ENCODE assay signal across 16 cellular contexts in genomic region chr21:39637971-39638628, GRCh38. TPM values are rescaled to one million over a fixed set of nuclear protein-coding genes. Genes with fewer than 3 reads are reported as not detected.
DNase-seq lines count a peak whose midpoint lies in the region; ATAC-seq and TF ChIP-seq lines count a peak whose summit lies in the region.
"Had no signal": no experiment of that assay in that cellular context is flagged by ENCODE, and none has a peak within 500 bp of the region (broad histone marks: within the 10 kb centered on the region; RNA-seq: fewer than 3 reads in every experiment).

No MANE protein-coding gene starts in this region.

- H3K27me3 ChIP-seq in esophagus (ENCODE audit: control insufficient read depth in 1 of 2, insufficient read depth in 2 of 2, low read length in 2 of 2) (no peaks in the 10 kb centered on the region), osteoblast (ENCODE audit: insufficient read depth, low read length) (peaks cover 10% of the 10 kb centered on the region), WERI-Rb-1 (ENCODE audit: insufficient read depth, low read depth, severe bottlenecking) (no peaks in the 10 kb centered on the region)
- H3K27me3 ChIP-seq: vagina had no signal

- DNase-seq in DMS153 (lab: John Stamatoyannopoulos, UW) (peak; percentile 68), NCI-H69 (lab: John Stamatoyannopoulos, UW) (peak; percentile 83), osteoblast (ENCODE audit: insufficient read length, low spot score, missing footprints) (no peak), WERI-Rb-1 (no peak)
- DNase-seq: activated CD4-positive, alpha-beta T cell treated with anti-CD3 and anti-CD28 coated beads, Interleukin-2, amount 50 U/mL, for 1 hour; aorta; CD4-positive, alpha-beta memory T cell; KBM-7; mammary epithelial cell; right cardiac atrium; stomach had no signal

- H3K4me2 ChIP-seq in osteoblast (ENCODE audit: insufficient read depth, low read length): peak overlapping the region; percentile 35

- TF ChIP-seq CTCF in osteoblast (IDR thresholded peaks at IDR 0.05; ENCODE audit: extremely low read depth, low read depth, low read length): no peak
- no peak for TF ChIP-seq CTCF in WERI-Rb-1 (IDR thresholded peaks at IDR 0.05; ENCODE audit: low read depth, low read length)

- WGBS in esophagus, 2 donors: 63 to 64% methylated on average over 17 of the region's 17 CpGs

- H3K9me3 ChIP-seq in esophagus (ENCODE audit: control insufficient read depth in 2 of 2, insufficient read depth in 1 of 2, low read depth in 1 of 2, low read length in 1 of 2): peaks cover 0 to 3% of the 10 kb centered on the region in 2 donors
- H3K9me3 ChIP-seq in osteoblast (ENCODE audit: low read depth, low read length): no peaks in the 10 kb centered on the region
- no peaks in the 10 kb centered on the region for H3K9me3 ChIP-seq in WERI-Rb-1 (ENCODE audit: severe bottlenecking)
- H3K9me3 ChIP-seq: stomach, vagina had no signal

- H3K4me3 ChIP-seq in esophagus (ENCODE audit: low read depth in 1 of 2, low read length in 2 of 2): no peak overlapping the region
- no peak overlapping the region for H3K4me3 ChIP-seq in osteoblast (ENCODE audit: insufficient read depth, low read length)
- H3K4me3 ChIP-seq in WERI-Rb-1 (ENCODE audit: low read depth, low read length): no peak overlapping the region
- H3K4me3 ChIP-seq: stomach, vagina had no signal

- no peaks in the 10 kb centered on the region for H4K20me1 ChIP-seq in osteoblast (ENCODE audit: insufficient read depth, low read length)

- H3K4me1 ChIP-seq in esophagus (ENCODE audit: control insufficient read depth in 2 of 2, insufficient read depth in 2 of 2, low read length in 1 of 2): peaks cover 2 to 5% of the 10 kb centered on the region in 2 donors
- peaks cover 15% of the 10 kb centered on the region for H3K4me1 ChIP-seq in osteoblast (ENCODE audit: insufficient read depth, low read length)
- H3K4me1 ChIP-seq: vagina had no signal

- H3K27ac ChIP-seq in esophagus (ENCODE audit: low read depth in 2 of 2, low read length in 1 of 2): peak overlapping the region; percentile 32 to 78
- no peak overlapping the region for H3K27ac ChIP-seq in osteoblast (ENCODE audit: low read depth, low read length)
- no peak overlapping the region for H3K27ac ChIP-seq in WERI-Rb-1
- H3K27ac ChIP-seq: vagina had no signal

- ATAC-seq in GM21390 (IDR thresholded peaks at IDR 0.05; ENCODE audit: unreplicated experiment) (no peak), HG03520 (IDR thresholded peaks at IDR 0.05; ENCODE audit: unreplicated experiment) (no peak), HG02970 (IDR thresholded peaks at IDR 0.05; ENCODE audit: low FRiP score, unreplicated experiment) (no peak)

- no peak overlapping the region for H2AFZ ChIP-seq in osteoblast (ENCODE audit: low read length)

- no peaks in the 10 kb centered on the region for H3K36me3 ChIP-seq in esophagus (ENCODE audit: control insufficient read depth in 2 of 2, insufficient read depth in 2 of 2, low read length in 1 of 2)
- no peaks in the 10 kb centered on the region for H3K36me3 ChIP-seq in osteoblast (ENCODE audit: insufficient read depth, low read length)
- H3K36me3 ChIP-seq in WERI-Rb-1: no peaks in the 10 kb centered on the region
- H3K36me3 ChIP-seq: stomach, vagina had no signal

- H3K79me2 ChIP-seq in osteoblast (ENCODE audit: insufficient read depth, low read length): no peaks in the 10 kb centered on the region

RNA-seq across cellular contexts. Expression of gene B3GALT5, which starts 25.4 kb away (rescaled TPM):
- polyA plus RNA-seq in esophagus: under 1 TPM; 0.47 to 0.49 TPM
- under 0.01 TPM in 2 replicates for total RNA-seq in osteoblast
- total RNA-seq: CD4-positive, alpha-beta memory T cell; mammary epithelial cell had no signal
- polyA plus RNA-seq: CD4-positive, alpha-beta memory T cell; mammary epithelial cell had no signal

Comparison
In these comparisons a context has a peak if more than half of its experiments do, and no peak if none do; other contexts are left out.
1. DNase-seq: peak in DMS153 (single experiment) and NCI-H69 (single experiment); none in osteoblast (single experiment) and WERI-Rb-1 (single experiment).
2. H3K27ac ChIP-seq: peak in esophagus (2 of 2); none in osteoblast (single experiment) and WERI-Rb-1 (single experiment).